ENCODE assay signal across 25 cellular contexts in genomic region chr22:46428602-46429326, GRCh38.
"Had no signal": no experiment of that assay in that cellular context is flagged by ENCODE, and none has a peak within 500 bp of the region (broad histone marks: within the 10 kb centered on the region; RNA-seq: fewer than 3 reads in every experiment).

No MANE protein-coding gene starts in this region.

- H3K4me3 Mint-ChIP-seq: activated naive CD8-positive, alpha-beta T cell; activated T-helper 17 cell treated with anti-CD3 and anti-CD28 coated beads, Interleukin-2, amount 50 U/mL, for 72 hours; central memory CD8-positive, alpha-beta T cell; natural killer cell; stimulated activated naive CD8-positive, alpha-beta T cell treated with anti-CD3 and anti-CD28 coated beads, Interleukin-15, Interleukin-2, amounts not matched to agents 100 ng/mL and 50 ng/mL, for 24 hours; T-cell; T-helper 2 cell treated with Interferon-gamma antibody and Interleukin-4, amounts not matched to agents 5 μg/mL and 100 μg/mL, for 36 hours had no signal

- H3K27ac ChIP-seq: breast epithelium, foreskin keratinocyte, parathyroid adenoma, right lobe of liver, tibial artery, WERI-Rb-1 had no signal

- ATAC-seq: activated T-helper 17 cell treated with anti-CD3 and anti-CD28 coated beads, Interleukin-2, amount 50 U/mL, for 72 hours; foreskin keratinocyte; left lobe of liver; natural killer cell; T-cell had no signal

- H3K9me3 ChIP-seq: right lobe of liver had no signal

- H3K9me3 Mint-ChIP-seq: activated T-helper 17 cell treated with anti-CD3 and anti-CD28 coated beads, Interleukin-2, amount 50 U/mL, for 72 hours; central memory CD8-positive, alpha-beta T cell; natural killer cell; stimulated activated naive CD8-positive, alpha-beta T cell treated with anti-CD3 and anti-CD28 coated beads, Interleukin-15, Interleukin-2, amounts not matched to agents 100 ng/mL and 50 ng/mL, for 24 hours had no signal

- H3K27me3 Mint-ChIP-seq: activated naive CD8-positive, alpha-beta T cell; activated T-helper 17 cell treated with anti-CD3 and anti-CD28 coated beads, Interleukin-2, amount 50 U/mL, for 72 hours; central memory CD8-positive, alpha-beta T cell; stimulated activated naive CD8-positive, alpha-beta T cell treated with anti-CD3 and anti-CD28 coated beads, Interleukin-15, Interleukin-2, amounts not matched to agents 100 ng/mL and 50 ng/mL, for 24 hours had no signal

- H3K36me3 ChIP-seq: breast epithelium, right lobe of liver, tibial artery, WERI-Rb-1 had no signal

- DNase-seq: activated CD4-positive, alpha-beta T cell treated with anti-CD3 and anti-CD28 coated beads for 1 hour; activated CD4-positive, alpha-beta T cell treated with anti-CD3 and anti-CD28 coated beads, Interleukin-2, amount 50 U/mL, for 1 hour; activated naive CD4-positive, alpha-beta T cell; activated T-cell treated with anti-CD3 and anti-CD28 coated beads, Interleukin-2, amount 50 U/mL, for 1 hour; effector memory CD4-positive, alpha-beta T cell; foreskin keratinocyte; mammary epithelial cell; midbrain; natural killer cell; nucleus accumbens; right lobe of liver; stimulated activated CD4-positive, alpha-beta T cell treated with anti-CD3 and anti-CD28 coated beads, Interleukin-1b, Interleukin-23, amount 100 ng/mL, for 48 hours; substantia nigra; T-cell; tibial artery; WERI-Rb-1 had no signal

- H3K27me3 ChIP-seq: breast epithelium, foreskin keratinocyte, right lobe of liver had no signal

- H3K4me1 ChIP-seq: breast epithelium, parathyroid adenoma, right lobe of liver, tibial artery had no signal

- H3K4me3 ChIP-seq: breast epithelium, right lobe of liver, skin epidermis, tibial artery had no signal

- H3K27ac Mint-ChIP-seq: activated naive CD8-positive, alpha-beta T cell; activated T-helper 17 cell treated with anti-CD3 and anti-CD28 coated beads, Interleukin-2, amount 50 U/mL, for 72 hours; natural killer cell; stimulated activated naive CD8-positive, alpha-beta T cell treated with anti-CD3 and anti-CD28 coated beads, Interleukin-15, Interleukin-2, amounts not matched to agents 100 ng/mL and 50 ng/mL, for 24 hours; T-cell; T-helper 2 cell treated with Interferon-gamma antibody and Interleukin-4, amounts not matched to agents 5 μg/mL and 100 μg/mL, for 36 hours had no signal

- H3K36me3 Mint-ChIP-seq: natural killer cell had no signal
